ENCODE assay signal across 8 cellular contexts in the genomic region with DNA sequence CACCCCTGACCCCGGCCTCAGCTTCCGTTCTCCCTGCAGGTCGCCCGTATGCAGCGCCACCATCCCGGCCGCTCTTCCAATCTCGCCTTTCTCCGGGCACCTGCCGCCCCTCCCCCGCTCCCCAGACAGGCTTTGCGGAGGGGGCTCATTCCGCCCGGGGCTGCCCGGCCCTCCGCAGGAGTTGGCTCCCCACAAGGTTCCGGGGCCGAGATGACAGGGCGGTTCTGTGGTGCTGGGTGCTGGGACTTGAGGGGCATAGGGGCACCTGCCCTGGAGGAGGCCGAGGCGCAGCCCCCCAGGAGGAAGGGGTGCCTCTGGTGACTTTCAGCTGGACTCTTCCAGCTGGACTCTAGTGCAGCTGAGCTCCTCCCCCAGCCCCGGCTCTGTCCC. TPM values are rescaled to one million over a fixed set of nuclear protein-coding genes. Genes with fewer than 3 reads are reported as not detected.
DNase-seq lines count a peak whose midpoint lies in the region; ATAC-seq, FAIRE-seq and TF ChIP-seq lines count a peak whose summit lies in the region.
"Not testable (repeated sequence)": the region's sequence is repeated elsewhere in the genome, so short reads cannot be mapped to it uniquely, and the experiment has no call there.

No MANE protein-coding gene starts in this region.

- peaks cover 13% of the 10 kb centered on the region for H3K27me3 ChIP-seq in GM23338 (ENCODE audit: insufficient read depth)
- not testable (repeated sequence) for H3K27me3 ChIP-seq in Karpas-422 (ENCODE audit: low read length); bronchial epithelial cell (ENCODE audit: control insufficient read depth, insufficient read depth, low read length); heart right ventricle; lower lobe of right lung (ENCODE audit: low read depth); skeletal muscle tissue (ENCODE audit: control insufficient read depth in 3 of 3, insufficient read depth in 3 of 3, low read length in 3 of 3); aorta (ENCODE audit: control insufficient read depth in 1 of 2, insufficient read depth in 2 of 2, low read length in 1 of 2)

- H3K9ac ChIP-seq in Karpas-422 (ENCODE audit: low read length), result not testable (repeated sequence)
- peak overlapping the region in 1 of 3 donors; percentile 62 for H3K9ac ChIP-seq in skeletal muscle tissue (ENCODE audit: low read depth in 1 of 3, low read length in 3 of 3)

- 0 out of 2 replicates have a peak overlapping the region, but pooled peaks have one; percentile 57 for H3K4me2 ChIP-seq in GM23338
- H3K4me2 ChIP-seq in Karpas-422 (ENCODE audit: low read depth, low read length, poor library complexity, severe bottlenecking), result not testable (repeated sequence)

- not testable (repeated sequence) for H3K4me1 ChIP-seq in GM23338 (ENCODE audit: insufficient read depth); Karpas-422 (ENCODE audit: low read length); heart right ventricle; lower lobe of right lung; skeletal muscle tissue (ENCODE audit: control insufficient read depth in 3 of 3, insufficient read depth in 3 of 3, low read length in 3 of 3); aorta (ENCODE audit: control insufficient read depth in 1 of 2, insufficient read depth in 2 of 2, low read length in 2 of 2)

- DNase-seq in GM23338 (ENCODE audit: low spot score); Karpas-422; bronchial epithelial cell (ENCODE audit: low read depth); heart right ventricle; lower lobe of right lung: not testable (repeated sequence)
- DNase-seq in activated CD4-positive, alpha-beta T cell treated with anti-CD3 and anti-CD28 coated beads, Interleukin-2, amount 10 ng/mL, durations not matched to agents 24 days and 14 days, result peak; percentile 68
- DNase-seq in aorta, result peak in 1 of 2 donors; percentile 82

- intact Hi-C loops in activated CD4-positive, alpha-beta T cell treated with anti-CD3 and anti-CD28 coated beads, Interleukin-2, amount 10 ng/mL, durations not matched to agents 24 days and 14 days (cut with micrococcal nuclease), result loop anchor here (5.0 kb wide), 1 partner anchor 82 kb away; the partner anchor contains the start of gene CEP72
- intact Hi-C loops in heart right ventricle (cut with DNase I), result loop anchor here in 1 of 10 donors (10.0 kb wide), 1 partner anchor 91 kb away; the partner anchor contains the start of gene ZDHHC11B
- intact Hi-C loops in lower lobe of right lung (cut with DNase I); aorta (cut with DNase I): not testable (repeated sequence)

- not testable (repeated sequence) for TF ChIP-seq CTCF in GM23338 (conservative IDR thresholded peaks at IDR 0.05; ENCODE audit: low read depth in 2 of 2); bronchial epithelial cell (IDR thresholded peaks at IDR 0.05; ENCODE audit: insufficient read depth, low read length, severe bottlenecking); heart right ventricle (IDR thresholded peaks at IDR 0.05); lower lobe of right lung (IDR thresholded peaks at IDR 0.05)

- not testable (repeated sequence) for H3K27ac ChIP-seq in GM23338 (ENCODE audit: low read depth); Karpas-422 (ENCODE audit: low read length); lower lobe of right lung; skeletal muscle tissue (ENCODE audit: low read depth, low read length); aorta (ENCODE audit: low read depth in 1 of 2, low read length in 2 of 2)
- peak overlapping the region in 3 of 10 donors; percentile 73 to 83 (median 81) for H3K27ac ChIP-seq in heart right ventricle

- H3F3A ChIP-seq in GM23338 (replicated peaks; ENCODE audit: low read depth), result not testable (repeated sequence)

- not testable (repeated sequence) for H4K20me1 ChIP-seq in GM23338 (replicated peaks; ENCODE audit: insufficient read depth); Karpas-422 (ENCODE audit: insufficient read depth, low read depth, low read length)

- not testable (repeated sequence) for H3K36me3 Mint-ChIP-seq in GM23338 (ENCODE audit: low read depth); activated CD4-positive, alpha-beta T cell treated with anti-CD3 and anti-CD28 coated beads, Interleukin-2, amount 10 ng/mL, durations not matched to agents 24 days and 14 days (ENCODE audit: low read depth)

- H3K79me2 ChIP-seq in GM23338 (replicated peaks; ENCODE audit: insufficient read depth); Karpas-422 (ENCODE audit: low read length): not testable (repeated sequence)

- not testable (repeated sequence) for H2AFZ ChIP-seq in GM23338; Karpas-422 (ENCODE audit: low read length)

- H3K4me3 ChIP-seq in GM23338 (peak overlapping the region; percentile 54; the same call in 1 of the 2 replicates), Karpas-422 (ENCODE audit: low read length) (peak overlapping the region; percentile 27; the same call in 1 of the 2 replicates), bronchial epithelial cell (ENCODE audit: low read depth, low read length) (peak overlapping the region; percentile 45), heart right ventricle (peak overlapping the region in 9 of 10 donors; percentile 46 to 66 (median 60)), lower lobe of right lung (peak overlapping the region; percentile 62), skeletal muscle tissue (ENCODE audit: low read length in 3 of 3) (peak overlapping the region in 2 of 3 donors; percentile 48 to 67)
- not testable (repeated sequence) for H3K4me3 ChIP-seq in aorta (ENCODE audit: low read length in 2 of 2)

- 7% methylated on average over 13 of the region's 22 CpGs for WGBS in heart right ventricle, 2 donors
- 3 to 5% methylated on average over 9 to 14 of the region's 22 CpGs for WGBS in aorta, 2 donors

- H3K27ac Mint-ChIP-seq in GM23338; activated CD4-positive, alpha-beta T cell treated with anti-CD3 and anti-CD28 coated beads, Interleukin-2, amount 10 ng/mL, durations not matched to agents 24 days and 14 days: not testable (repeated sequence)

- H3K4me3 Mint-ChIP-seq in GM23338, result peak overlapping the region; percentile 49; the same call in 2 of the 3 replicates
- not testable (repeated sequence) for H3K4me3 Mint-ChIP-seq in activated CD4-positive, alpha-beta T cell treated with anti-CD3 and anti-CD28 coated beads, Interleukin-2, amount 10 ng/mL, durations not matched to agents 24 days and 14 days

- H3K36me3 ChIP-seq in GM23338 (ENCODE audit: insufficient read depth); Karpas-422 (ENCODE audit: insufficient read depth, low read length); bronchial epithelial cell (ENCODE audit: control insufficient read depth, insufficient read depth, low read length); heart right ventricle; lower lobe of right lung; skeletal muscle tissue (ENCODE audit: control insufficient read depth in 3 of 3, insufficient read depth in 3 of 3, low read length in 3 of 3); aorta (ENCODE audit: control insufficient read depth in 1 of 2, insufficient read depth in 2 of 2, low read length in 1 of 2): not testable (repeated sequence)

- FAIRE-seq in bronchial epithelial cell (lab: Jason Lieb, UNC), result not testable (repeated sequence)

- not testable (repeated sequence) for H3K9me2 ChIP-seq in GM23338 (ENCODE audit: insufficient read depth); Karpas-422 (replicated peaks; ENCODE audit: insufficient read depth, low read length)

- not testable (repeated sequence) for H3K9me3 Mint-ChIP-seq in GM23338; activated CD4-positive, alpha-beta T cell treated with anti-CD3 and anti-CD28 coated beads, Interleukin-2, amount 10 ng/mL, durations not matched to agents 24 days and 14 days

- peaks cover 12% of the 10 kb centered on the region for H3K27me3 Mint-ChIP-seq in GM23338 (ENCODE audit: insufficient read depth, low read depth, poor library complexity)
- H3K27me3 Mint-ChIP-seq in activated CD4-positive, alpha-beta T cell treated with anti-CD3 and anti-CD28 coated beads, Interleukin-2, amount 10 ng/mL, durations not matched to agents 24 days and 14 days, result peaks cover 20% of the 10 kb centered on the region

- not testable (repeated sequence) for H3K9me3 ChIP-seq in Karpas-422 (ENCODE audit: low read length); lower lobe of right lung; skeletal muscle tissue (ENCODE audit: control insufficient read depth in 3 of 3, low read length in 3 of 3); aorta (ENCODE audit: control insufficient read depth, low read length)
- peaks cover 0 to 13% (median 9%) of the 10 kb centered on the region in 11 donors for H3K9me3 ChIP-seq in heart right ventricle

- H3K4me1 Mint-ChIP-seq in GM23338; activated CD4-positive, alpha-beta T cell treated with anti-CD3 and anti-CD28 coated beads, Interleukin-2, amount 10 ng/mL, durations not matched to agents 24 days and 14 days: not testable (repeated sequence)

- ATAC-seq in GM23338, result peak; percentile 22
- ATAC-seq in heart right ventricle, result peak in 3 of 8 donors; percentile 1 to 3 (median 2)
- peak; percentile 9 to 15 for ATAC-seq in lower lobe of right lung
- ATAC-seq in aorta (ENCODE audit: low FRiP score), result peak; percentile 31

RNA-seq across cellular contexts. Expression of gene TPPP, which starts 0.9 kb away (rescaled TPM):
- 1.4 and 1.8 TPM in 2 replicates for total RNA-seq in GM23338 (2014; rRNA removed; shearing (Covaris generic))
- polyA plus RNA-seq in GM23338 (2016; fragmentation: Nextera tagmentation; extraction: Ambion mirVana), result 0.38 and 0.48 TPM in 2 replicates
- total RNA-seq in Karpas-422 (2014; rRNA removed; shearing (Covaris generic); ENCODE audit: low replicate concordance), result 1.6 and 1.8 TPM in 2 replicates
- total RNA-seq in activated CD4-positive, alpha-beta T cell treated with anti-CD3 and anti-CD28 coated beads, Interleukin-2, amount 10 ng/mL, durations not matched to agents 24 days and 14 days, result 0.07 TPM in 1 of 2 replicates, not detected in the other
- total RNA-seq in bronchial epithelial cell, result 1.6 and 2.4 TPM in 2 replicates
- 10 to 100 TPM in 7 of 10 donors, 1 to 10 TPM in 3; 9.7 to 50.6 (median 12.9) TPM for total RNA-seq in heart right ventricle
- 1 to 10 TPM; 4.6 to 5.9 TPM for polyA plus RNA-seq in heart right ventricle
- 16.2 TPM for total RNA-seq in lower lobe of right lung
- total RNA-seq in skeletal muscle tissue, result 3.7 TPM
- total RNA-seq in aorta, result 1 to 10 TPM; 5.6 to 9.8 TPM
- polyA plus RNA-seq in aorta, result 1 to 10 TPM; 2.5 to 4.7 TPM
